ENCODE assay signal across 8 cellular contexts in the genomic region with DNA sequence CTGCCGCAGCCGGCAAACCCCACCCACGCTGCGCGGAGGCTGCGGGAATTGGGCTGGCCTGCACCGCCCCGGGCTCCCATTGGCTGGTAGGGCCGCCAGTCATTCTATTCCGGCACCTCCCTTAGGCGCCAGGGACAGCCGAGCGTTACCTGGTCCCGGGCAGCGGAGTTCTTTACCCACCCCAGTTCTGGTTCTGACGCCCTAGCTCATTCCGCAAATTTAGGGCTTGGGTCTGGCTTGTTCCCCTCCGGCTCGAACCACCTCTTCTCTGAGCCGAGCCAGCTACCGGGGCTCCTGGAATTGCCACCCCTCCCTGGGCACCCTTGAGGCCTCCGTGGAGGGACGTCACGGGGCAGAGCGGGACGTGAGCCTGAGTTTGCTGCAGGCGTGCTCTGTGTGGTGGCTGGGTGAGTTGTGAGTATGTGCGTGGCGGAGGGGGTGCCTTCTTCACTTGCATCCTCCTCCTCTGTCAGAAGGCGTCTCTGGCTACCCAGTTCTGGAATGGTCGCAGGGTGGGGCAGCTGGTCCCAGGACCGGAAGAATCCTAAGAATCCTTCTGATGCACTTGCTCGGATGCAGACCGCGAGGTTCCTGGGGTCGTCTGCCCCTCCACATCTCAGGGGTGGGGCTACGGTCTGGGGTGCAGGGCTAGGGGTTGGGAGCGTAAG. TPM values are rescaled to one million over a fixed set of nuclear protein-coding genes. Genes with fewer than 3 reads are reported as not detected.
A peak's percentile ranks its signal among the peaks of the same experiment; 100 is the strongest.
DNase-seq lines count a peak whose midpoint lies in the region; ATAC-seq and TF ChIP-seq lines count a peak whose summit lies in the region.

Gene PDZD7 (minus strand): TSS at position 2 of the 668 bp plus-strand sequence. CDS start 910 bp downstream, outside the sequence.
A gene with protein sequence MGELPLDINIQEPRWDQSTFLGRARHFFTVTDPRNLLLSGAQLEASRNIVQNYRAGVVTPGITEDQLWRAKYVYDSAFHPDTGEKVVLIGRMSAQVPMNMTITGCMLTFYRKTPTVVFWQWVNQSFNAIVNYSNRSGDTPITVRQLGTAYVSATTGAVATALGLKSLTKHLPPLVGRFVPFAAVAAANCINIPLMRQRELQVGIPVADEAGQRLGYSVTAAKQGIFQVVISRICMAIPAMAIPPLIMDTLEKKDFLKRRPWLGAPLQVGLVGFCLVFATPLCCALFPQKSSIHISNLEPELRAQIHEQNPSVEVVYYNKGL (plus strand): TSS at position 107 of the 668 bp plus-strand sequence. CDS start 3,461 bp downstream, outside the sequence.

- DNase-seq in GM06990 (ENCODE audit: extremely low read depth, insufficient read length) (peak; percentile 89), NCI-H1105 treated with DMSO at 0.1 percent for 48 hours (lab: John Stamatoyannopoulos, UW) (peak; percentile 74), T follicular helper cell (ENCODE audit: low read depth) (peak; percentile 95), heart left ventricle (peak; percentile 97 to 99 (median 98)), posterior cingulate gyrus (peak; percentile 96 to 100 (median 98)), type B pancreatic cell (ENCODE audit: extremely low spot score, unreplicated experiment) (peak; percentile 95)

- peaks cover 0 to 39% (median 20%) of the 10 kb centered on the region in 12 donors for H3K4me1 ChIP-seq in heart left ventricle

- peaks cover 37% of the 10 kb centered on the region for H3K27me3 Mint-ChIP-seq in type B pancreatic cell

- H3K27ac ChIP-seq in adipose tissue (ENCODE audit: low read depth, low read length) = peak within 1 kb of the TSS; percentile 71
- H3K27ac ChIP-seq in heart left ventricle = peak within 1 kb of the TSS; percentile 87 to 100 (median 95)

- no peaks in the 10 kb centered on the region for H3K9me3 ChIP-seq in heart left ventricle

- peak in 1 of 2 donors; percentile 71 for TF ChIP-seq POLR2A in heart left ventricle (IDR thresholded peaks at IDR 0.05)

- no peaks in the 10 kb centered on the region; the same call in 1 of the 2 replicates for H3K27me3 ChIP-seq in GM06990 (replicated peaks; ENCODE audit: control insufficient read depth, insufficient read depth, low read length)
- H3K27me3 ChIP-seq in heart left ventricle = no peaks in the 10 kb centered on the region

- TF ChIP-seq CTCF in GM06990 (IDR thresholded peaks at IDR 0.05; ENCODE audit: insufficient read depth, low read length, poor library complexity, severe bottlenecking) (no peak), heart left ventricle (IDR thresholded peaks at IDR 0.05) (no peak), type B pancreatic cell (conservative IDR thresholded peaks at IDR 0.05) (no peak)

- H3K36me3 ChIP-seq in GM06990 (ENCODE audit: control insufficient read depth, insufficient read depth, low read length) (no peaks in the 10 kb centered on the region), heart left ventricle (peaks cover 0 to 19% (median 18%) of the 10 kb centered on the region in 9 donors)

- H3K27ac Mint-ChIP-seq in type B pancreatic cell = peak within 1 kb of the TSS; percentile 98

- H3K4me3 Mint-ChIP-seq in type B pancreatic cell = peak within 1 kb of the TSS; percentile 94

- no peaks in the 10 kb centered on the region for H3K9me3 Mint-ChIP-seq in type B pancreatic cell

- ATAC-seq in HG02642 (IDR thresholded peaks at IDR 0.05; ENCODE audit: poor library complexity, unreplicated experiment) (peak; percentile 95), heart left ventricle (peak; percentile 87 to 91 (median 90))

- 0 to 1% (median 0%) methylated on average over 38 of the region's 38 CpGs for WGBS in adipose tissue, 3 donors
- 0 to 1% (median 1%) methylated on average over 31 to 38 of the region's 38 CpGs for WGBS in heart left ventricle, 4 donors

- peaks cover 30% of the 10 kb centered on the region for H3K4me1 Mint-ChIP-seq in type B pancreatic cell (ENCODE audit: unreplicated experiment)

- H3K36me3 Mint-ChIP-seq in type B pancreatic cell = no peaks in the 10 kb centered on the region

- intact Hi-C loops in heart left ventricle (cut with DNase I) (loop anchor here in 3 of 10 donors (5.0 kb wide), 3 partner anchors 34 to 44 kb away; partner anchors contain the start of genes LZTS2 (in 1 of the 3), MRPL43 (in 1 of the 3) and TWNK (in 1 of the 3)), posterior cingulate gyrus (cut with DNase I) (no loop called here)

- H3K4me3 ChIP-seq in GM06990 (replicated peaks; ENCODE audit: low read depth, low read length) = peak within 1 kb of the TSS; percentile 51
- peak within 1 kb of the TSS; percentile 57 to 94 (median 72) for H3K4me3 ChIP-seq in heart left ventricle

RNA-seq across cellular contexts. Expression of gene PDZD7, which starts in this region (rescaled TPM):
- polyA plus RNA-seq in adipose tissue = 1 to 10 TPM in 2 of 3 donors, under 1 TPM in 1; 0.25 to 3.3 (median 2.3) TPM
- under 1 TPM in 8 of 9 donors, not detected in 1; 0.09 to 0.97 (median 0.35) TPM for total RNA-seq in heart left ventricle
- polyA plus RNA-seq in heart left ventricle = under 1 TPM; 0.15 to 0.27 TPM
- total RNA-seq in type B pancreatic cell (ENCODE audit: low replicate concordance) = 1.4 and 2.0 TPM in 2 replicates

RNA-seq across cellular contexts. Expression of the second gene that starts in this region (rescaled TPM):
- polyA plus RNA-seq in adipose tissue (10 to 100 TPM; 17.0 to 47.8 (median 27.0) TPM), heart left ventricle (10 to 100 TPM; 11.7 to 23.5 TPM)
- total RNA-seq in heart left ventricle (10 to 100 TPM; 12.1 to 37.4 (median 17.8) TPM), type B pancreatic cell (ENCODE audit: low replicate concordance) (15.3 and 25.7 TPM in 2 replicates)

Comparison
In these comparisons a context has a peak if more than half of its experiments do, and no peak if none do; other contexts are left out.
1. Peak in every context shown above with its lines: DNase-seq, ATAC-seq, H3K4me3 ChIP-seq and H3K27ac ChIP-seq.